8 cellular contexts compared by ENCODE assay signal in the genomic region with DNA sequence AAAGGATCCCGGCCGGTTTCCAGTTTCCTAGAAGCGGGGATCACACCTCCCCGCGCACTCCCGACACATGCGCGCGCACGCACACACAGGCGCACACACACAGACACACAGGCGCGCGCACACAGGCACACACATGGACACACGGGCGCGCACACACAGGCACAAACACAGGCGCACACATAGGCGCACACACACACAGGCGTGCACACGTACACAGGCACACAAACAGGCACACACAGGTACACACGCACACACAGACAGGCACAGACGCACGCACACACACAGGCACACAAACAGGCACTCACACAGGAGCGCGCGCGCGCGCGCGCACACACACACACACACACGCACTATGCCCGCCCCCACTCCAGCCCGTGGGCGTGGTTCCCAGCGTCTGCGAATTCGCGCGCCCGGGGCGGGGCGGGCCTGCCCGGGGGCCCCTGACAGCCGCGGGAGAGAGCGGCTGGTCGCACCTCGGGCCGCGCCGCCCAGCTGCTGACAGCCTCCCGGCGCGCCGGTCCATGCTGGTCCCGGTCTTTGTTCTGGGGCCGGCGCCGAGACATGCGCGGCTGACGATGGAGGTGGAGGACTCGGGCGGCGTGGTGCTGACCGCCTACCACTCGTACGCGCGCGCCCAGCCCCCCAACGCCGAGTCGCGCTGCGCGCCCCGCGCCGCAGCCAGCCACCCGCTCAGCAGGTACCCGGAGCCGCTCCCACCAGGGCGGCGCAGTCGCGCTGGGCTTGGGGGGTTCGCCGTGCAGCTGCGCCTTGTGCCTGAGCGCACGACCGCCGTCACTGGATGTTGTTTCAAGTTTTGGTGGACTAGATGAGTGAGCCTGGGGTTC. TPM values are rescaled to one million over a fixed set of nuclear protein-coding genes. Genes with fewer than 3 reads are reported as not detected.
DNase-seq lines count a peak whose midpoint lies in the region; ATAC-seq, FAIRE-seq and TF ChIP-seq lines count a peak whose summit lies in the region.

TSS of gene ARHGAP28 (plus strand) at position 470 of the 845 bp plus-strand sequence. CDS start at position 576, 106 bp downstream.

- H3K4me1 ChIP-seq in Panc1 (ENCODE audit: control insufficient read depth, insufficient read depth, low read length): no peaks in the 10 kb centered on the region; the same call in 1 of the 2 replicates
- H3K4me1 ChIP-seq in keratinocyte (ENCODE audit: control insufficient read depth, extremely low read depth, insufficient read depth, low read length): peaks cover 4% of the 10 kb centered on the region
- H3K4me1 ChIP-seq in skeletal muscle tissue (ENCODE audit: control insufficient read depth in 3 of 3, insufficient read depth in 3 of 3, low read length in 3 of 3): peaks cover 13 to 20% (median 17%) of the 10 kb centered on the region in 3 donors

- TF ChIP-seq CTCF in Panc1 (IDR thresholded peaks at IDR 0.05): peak; percentile 41
- TF ChIP-seq CTCF in choroid plexus epithelial cell (conservative IDR thresholded peaks at IDR 0.05; ENCODE audit: low read depth, low read length): no peak
- peak in 2 of 3 experiments; percentile 20 to 50 for TF ChIP-seq CTCF in keratinocyte (optimal IDR thresholded peaks at IDR 0.05 in 1 of 3, IDR thresholded peaks at IDR 0.05 in 1 of 3, conservative IDR thresholded peaks at IDR 0.05 in 1 of 3; ENCODE audit: extremely low read depth in 1 of 3, insufficient read depth in 2 of 3, low read length in 3 of 3)

- intact Hi-C loops in Panc1 (cut with micrococcal nuclease; ENCODE audit: unreplicated experiment): no loop called here

- dilution Hi-C loops in keratinocyte (cut with MboI; ENCODE audit: extremely low pct_ligation_motif_present, low sequenced_read_pairs): no loop called here

- H3K4me2 ChIP-seq in keratinocyte (ENCODE audit: control insufficient read depth, extremely low read depth, insufficient read depth, low read depth, low read length): peak within 1 kb of the TSS; percentile 77

- in situ Hi-C loops in Panc1 (cut with HindIII; ENCODE audit: low pct_unique_long_range_greater_than_20kb, low sequenced_read_pairs): no loop called here

- H3K9me3 ChIP-seq in Panc1 (ENCODE audit: control insufficient read depth, insufficient read depth, low read depth, low read length) (no peaks in the 10 kb centered on the region), keratinocyte (ENCODE audit: control insufficient read depth, low read depth, low read length) (no peaks in the 10 kb centered on the region), skeletal muscle tissue (ENCODE audit: control insufficient read depth in 3 of 3, low read length in 3 of 3) (no peaks in the 10 kb centered on the region)

- H3K36me3 ChIP-seq in Panc1 (ENCODE audit: control insufficient read depth, insufficient read depth, low read length) (no peaks in the 10 kb centered on the region; the same call in 1 of the 2 replicates), keratinocyte (ENCODE audit: control insufficient read depth in 2 of 2, extremely low read depth in 1 of 2, insufficient read depth in 2 of 2, low read length in 2 of 2) (no peaks in the 10 kb centered on the region), skeletal muscle tissue (ENCODE audit: control insufficient read depth in 3 of 3, insufficient read depth in 3 of 3, low read length in 3 of 3) (no peaks in the 10 kb centered on the region)

- H3K27me3 ChIP-seq in Panc1 (ENCODE audit: control insufficient read depth, insufficient read depth, low read length) (peaks cover 5% of the 10 kb centered on the region; the same call in 1 of the 2 replicates), keratinocyte (ENCODE audit: control insufficient read depth, extremely low read depth, insufficient read depth, low read length) (no peaks in the 10 kb centered on the region), skeletal muscle tissue (ENCODE audit: control insufficient read depth in 3 of 3, insufficient read depth in 3 of 3, low read length in 3 of 3) (no peaks in the 10 kb centered on the region)

- FAIRE-seq in keratinocyte (lab: Jason Lieb, UNC): no peak

- H3K9ac ChIP-seq in keratinocyte (ENCODE audit: control insufficient read depth, extremely low read depth, insufficient read depth, low read length) (peak within 1 kb of the TSS; percentile 50), skeletal muscle tissue (ENCODE audit: low read depth in 1 of 3, low read length in 3 of 3) (peak within 1 kb of the TSS; percentile 73 to 88 (median 84))

- H3K79me2 ChIP-seq in keratinocyte (ENCODE audit: control insufficient read depth, insufficient read depth, low read length): no peaks in the 10 kb centered on the region

- no peaks in the 10 kb centered on the region for H4K20me1 ChIP-seq in keratinocyte (ENCODE audit: control insufficient read depth, extremely low read depth, insufficient read depth, low read length)

- no peak within 1 kb of the TSS for H3K27ac ChIP-seq in Panc1 (ENCODE audit: low read length)
- H3K27ac ChIP-seq in keratinocyte (ENCODE audit: control insufficient read depth, insufficient read depth, low read length): no peak within 1 kb of the TSS
- H3K27ac ChIP-seq in skeletal muscle tissue (ENCODE audit: low read depth, low read length): peak within 1 kb of the TSS; percentile 75

- CTCF ChIA-PET in Panc1 (lab: Charles Lee): no interaction called here

- DNase-seq in AG08396 (ENCODE audit: low spot score): peak; percentile 67
- peak; percentile 7 for DNase-seq in HPDE6-E6E7 (ENCODE audit: extremely low spot score)
- no peak for DNase-seq in Panc1 (ENCODE audit: low read depth, low spot score)
- peak; percentile 91 for DNase-seq in choroid plexus epithelial cell (ENCODE audit: low read depth)
- peak; percentile 19 for DNase-seq in keratinocyte (ENCODE audit: low read depth, low spot score)

- ATAC-seq in GM18502 (IDR thresholded peaks at IDR 0.05; ENCODE audit: poor library complexity, unreplicated experiment): peak; percentile 84
- peak; percentile 92 for ATAC-seq in Panc1
- no peak for ATAC-seq in HG03196 (IDR thresholded peaks at IDR 0.05; ENCODE audit: unreplicated experiment)

- peak within 1 kb of the TSS; percentile 82 for H2AFZ ChIP-seq in keratinocyte (ENCODE audit: control insufficient read depth, low read length)

- POLR2A ChIA-PET in Panc1 (lab: Charles Lee): no interaction called here

- peak within 1 kb of the TSS; percentile 48 to 51 for H3K4me3 ChIP-seq in Panc1 (ENCODE audit: low read depth in 2 of 2, low read length in 2 of 2)
- H3K4me3 ChIP-seq in choroid plexus epithelial cell (ENCODE audit: low read depth, low read length): peak within 1 kb of the TSS; percentile 70
- peak within 1 kb of the TSS; percentile 35 to 69 (median 55) for H3K4me3 ChIP-seq in keratinocyte (ENCODE audit: control insufficient read depth in 2 of 3, extremely low read depth in 1 of 3, insufficient read depth in 2 of 3, low read depth in 1 of 3, low read length in 3 of 3)
- H3K4me3 ChIP-seq in skeletal muscle tissue (ENCODE audit: low read length in 3 of 3): peak within 1 kb of the TSS; percentile 86 to 91 (median 87)

- BruUV-seq in Panc1 (replicated peaks; lab: Mats Ljungman, UMichigan): no TSS peak

- no peaks in the 10 kb centered on the region for H3K9me1 ChIP-seq in keratinocyte (ENCODE audit: control insufficient read depth, extremely low read depth, insufficient read depth, low read length)

RNA-seq across cellular contexts. Expression of gene ARHGAP28, which starts in this region (rescaled TPM):
- 0.41 TPM for total RNA-seq in Panc1 (2021; ENCODE audit: unreplicated experiment)
- 0.42 TPM for polyA plus RNA-seq in Panc1 (2012; ENCODE audit: insufficient read length)
- 0.43 to 0.77 TPM (median 0.53 TPM) in 3 replicates for polyA plus RNA-seq in keratinocyte
- 0.75 TPM for polyA plus RNA-seq in keratinocyte (2011; ENCODE audit: low read depth)
- 0.32 and 0.47 TPM in 2 replicates for polyA plus RNA-seq in keratinocyte (2011; cell fraction: cytosol; rRNA removed)
- polyA plus RNA-seq in keratinocyte (2011; cell fraction: nucleus; rRNA removed): 0.33 and 0.81 TPM in 2 replicates
- polyA plus RNA-seq in keratinocyte (2012; ENCODE audit: low replicate concordance): 0.11 and 0.63 TPM in 2 replicates
- polyA minus RNA-seq in keratinocyte: 0.80 to 1.3 TPM in 2 of 3 replicates, not detected in the other
- polyA minus RNA-seq in keratinocyte (2011; cell fraction: cytosol; rRNA and poly(A)+ RNA removed): 1.2 TPM
- polyA minus RNA-seq in keratinocyte (2011; cell fraction: nucleus; rRNA and poly(A)+ RNA removed): 0.53 and 1.6 TPM in 2 replicates
- 29.7 TPM for total RNA-seq in skeletal muscle tissue

Comparison
In these comparisons a context has a peak if more than half of its experiments do, and no peak if none do; other contexts are left out.
1. RNA of gene ARHGAP28 (total RNA-seq): 29.7 TPM in skeletal muscle tissue (single experiment); 0.41 TPM in Panc1 (single experiment); every median in the first group is over 10 times any median in the second.
2. Peak in ATAC-seq and H3K4me3 ChIP-seq in Panc1; RNA of the gene not detected or under 1 TPM.
3. Peak in every context shown above with its lines, with median percentiles within 50 percentile points of each other: H3K4me3 ChIP-seq.